16 cellular contexts compared by ENCODE assay signal in genomic region chr16:50721549-50722409, GRCh38. TPM values are rescaled to one million over a fixed set of nuclear protein-coding genes. Genes with fewer than 3 reads are reported as not detected.
A peak's percentile ranks its signal among the peaks of the same experiment; 100 is the strongest.
DNase-seq lines count a peak whose midpoint lies in the region; ATAC-seq and TF ChIP-seq lines count a peak whose summit lies in the region.
"Had no signal": no experiment of that assay in that cellular context is flagged by ENCODE, and none has a peak within 500 bp of the region (broad histone marks: within the 10 kb centered on the region; RNA-seq: fewer than 3 reads in every experiment).

No MANE protein-coding gene starts in this region.

- peaks cover 48% of the 10 kb centered on the region for H3K36me3 Mint-ChIP-seq in activated CD4-positive, alpha-beta T cell treated with anti-CD3 and anti-CD28 coated beads, Interleukin-2, amount 10 ng/mL, durations not matched to agents 24 days and 14 days (ENCODE audit: low read depth)
- peaks cover 42% of the 10 kb centered on the region for H3K36me3 Mint-ChIP-seq in activated CD4-positive, alpha-beta T cell treated with anti-CD3 and anti-CD28 coated beads, Interleukin-2, amount 10 ng/mL, durations not matched to agents 7 days and 5 days (ENCODE audit: low read depth)
- H3K36me3 Mint-ChIP-seq in endodermal cell (ENCODE audit: low read depth) (no peaks in the 10 kb centered on the region), GM23338 (ENCODE audit: low read depth) (no peaks in the 10 kb centered on the region)

- DNase-seq in activated CD4-positive, alpha-beta T cell treated with anti-CD3 and anti-CD28 coated beads, Interleukin-2, amount 10 ng/mL, durations not matched to agents 24 days and 14 days: no peak
- no peak for DNase-seq in activated CD4-positive, alpha-beta T cell treated with anti-CD3 and anti-CD28 coated beads, Interleukin-2, amount 10 ng/mL, durations not matched to agents 7 days and 5 days
- DNase-seq in NCI-H146 treated with DMSO at 0.1 percent for 48 hours (lab: John Stamatoyannopoulos, UW; ENCODE audit: unreplicated experiment) (peak; percentile 66), endodermal cell (peak; percentile 29), renal cortical epithelial cell (ENCODE audit: low read depth) (peak; percentile 38), GM23338 (ENCODE audit: low spot score) (no peak), NCI-H2107 treated with DMSO at 0.1 percent for 48 hours (lab: John Stamatoyannopoulos, UW; ENCODE audit: unreplicated experiment) (no peak)
- DNase-seq: ACHN; activated CD4-positive, alpha-beta T cell treated with anti-CD3 and anti-CD28 coated beads for 4 hours; left ventricle myocardium inferior; small intestine; stimulated activated naive CD4-positive, alpha-beta T cell; T-helper 9 cell had no signal

- no peak overlapping the region for H3K9ac ChIP-seq in endodermal cell (ENCODE audit: extremely low read depth, low read length, poor library complexity, severe bottlenecking)

- no peak overlapping the region for H2AFZ ChIP-seq in GM23338

- CTCF ChIA-PET in activated CD4-positive, alpha-beta T cell treated with anti-CD3 and anti-CD28 coated beads, Interleukin-2, amount 10 ng/mL, durations not matched to agents 7 days and 5 days (lab: Charles Lee): interaction anchor here (1.3 to 3.0 kb wide), 3 partner anchors 14 to 50 kb away, joined by 4 to 11 read pairs (median 6); no protein-coding TSS in a partner anchor

- no peaks in the 10 kb centered on the region for H3K9me3 ChIP-seq in endodermal cell (ENCODE audit: control insufficient read depth, low read length)
- H3K9me3 ChIP-seq: left ventricle myocardium inferior had no signal

- H3K9me2 ChIP-seq in GM23338 (ENCODE audit: insufficient read depth): no peaks in the 10 kb centered on the region

- intact Hi-C loops in activated CD4-positive, alpha-beta T cell treated with anti-CD3 and anti-CD28 coated beads, Interleukin-2, amount 10 ng/mL, durations not matched to agents 24 days and 14 days (cut with micrococcal nuclease): no loop called here

- POLR2A ChIA-PET in activated CD4-positive, alpha-beta T cell treated with anti-CD3 and anti-CD28 coated beads, Interleukin-2, amount 10 ng/mL, durations not matched to agents 7 days and 5 days (lab: Charles Lee): no interaction called here

- no peak overlapping the region for H3K4me3 Mint-ChIP-seq in activated CD4-positive, alpha-beta T cell treated with anti-CD3 and anti-CD28 coated beads, Interleukin-2, amount 10 ng/mL, durations not matched to agents 24 days and 14 days
- H3K4me3 Mint-ChIP-seq in activated CD4-positive, alpha-beta T cell treated with anti-CD3 and anti-CD28 coated beads, Interleukin-2, amount 10 ng/mL, durations not matched to agents 7 days and 5 days: no peak overlapping the region
- no peak overlapping the region for H3K4me3 Mint-ChIP-seq in endodermal cell
- no peak overlapping the region for H3K4me3 Mint-ChIP-seq in GM23338
- H3K4me3 Mint-ChIP-seq: IgD-negative memory B cell had no signal

- H3K36me3 ChIP-seq in endodermal cell (ENCODE audit: control insufficient read depth, insufficient read depth, low read length) (no peaks in the 10 kb centered on the region), GM23338 (ENCODE audit: insufficient read depth) (no peaks in the 10 kb centered on the region)
- H3K36me3 ChIP-seq: left ventricle myocardium inferior had no signal

- no peaks in the 10 kb centered on the region for H3F3A ChIP-seq in GM23338 (replicated peaks; ENCODE audit: low read depth)

- WGBS in endodermal cell (ENCODE audit: insufficient coverage in 1 of 2, insufficient read length in 1 of 2), 2 experiments: 91% methylated on average over 5 to 6 of the region's 6 CpGs

- H3K4me2 ChIP-seq in GM23338: no peak overlapping the region

- no peaks in the 10 kb centered on the region for H4K20me1 ChIP-seq in GM23338 (replicated peaks; ENCODE audit: insufficient read depth)

- H3K27me3 Mint-ChIP-seq in activated CD4-positive, alpha-beta T cell treated with anti-CD3 and anti-CD28 coated beads, Interleukin-2, amount 10 ng/mL, durations not matched to agents 24 days and 14 days: no peaks in the 10 kb centered on the region
- no peaks in the 10 kb centered on the region for H3K27me3 Mint-ChIP-seq in activated CD4-positive, alpha-beta T cell treated with anti-CD3 and anti-CD28 coated beads, Interleukin-2, amount 10 ng/mL, durations not matched to agents 7 days and 5 days
- H3K27me3 Mint-ChIP-seq in endodermal cell (ENCODE audit: insufficient read depth) (no peaks in the 10 kb centered on the region), GM23338 (ENCODE audit: insufficient read depth, low read depth, poor library complexity) (peaks cover 9% of the 10 kb centered on the region)
- H3K27me3 Mint-ChIP-seq: IgD-negative memory B cell had no signal

- H3K4me1 ChIP-seq in endodermal cell (ENCODE audit: control insufficient read depth, insufficient read depth, low read length) (peaks cover 2% of the 10 kb centered on the region), GM23338 (ENCODE audit: insufficient read depth) (no peaks in the 10 kb centered on the region; the same call in 1 of the 2 replicates)
- H3K4me1 ChIP-seq: left ventricle myocardium inferior had no signal

- no peaks in the 10 kb centered on the region for H3K27me3 ChIP-seq in endodermal cell (ENCODE audit: control insufficient read depth, insufficient read depth, low read length, poor library complexity, severe bottlenecking)
- H3K27me3 ChIP-seq in GM23338 (ENCODE audit: insufficient read depth): no peaks in the 10 kb centered on the region
- H3K27me3 ChIP-seq: foreskin keratinocyte had no signal

- no peaks in the 10 kb centered on the region for H3K79me2 ChIP-seq in GM23338 (replicated peaks; ENCODE audit: insufficient read depth)

- peak overlapping the region; percentile 23 for H3K27ac Mint-ChIP-seq in activated CD4-positive, alpha-beta T cell treated with anti-CD3 and anti-CD28 coated beads, Interleukin-2, amount 10 ng/mL, durations not matched to agents 24 days and 14 days
- H3K27ac Mint-ChIP-seq in activated CD4-positive, alpha-beta T cell treated with anti-CD3 and anti-CD28 coated beads, Interleukin-2, amount 10 ng/mL, durations not matched to agents 7 days and 5 days: no peak overlapping the region
- H3K27ac Mint-ChIP-seq in endodermal cell (no peak overlapping the region), GM23338 (no peak overlapping the region)
- H3K27ac Mint-ChIP-seq: IgD-negative memory B cell had no signal

- H3K9me3 Mint-ChIP-seq in activated CD4-positive, alpha-beta T cell treated with anti-CD3 and anti-CD28 coated beads, Interleukin-2, amount 10 ng/mL, durations not matched to agents 24 days and 14 days: peaks cover 26% of the 10 kb centered on the region
- peaks cover 26% of the 10 kb centered on the region for H3K9me3 Mint-ChIP-seq in activated CD4-positive, alpha-beta T cell treated with anti-CD3 and anti-CD28 coated beads, Interleukin-2, amount 10 ng/mL, durations not matched to agents 7 days and 5 days
- H3K9me3 Mint-ChIP-seq in endodermal cell: peaks cover 5% of the 10 kb centered on the region
- H3K9me3 Mint-ChIP-seq in GM23338: peaks cover 2% of the 10 kb centered on the region; the same call in 1 of the 3 replicates

- no peak overlapping the region for H3K4me3 ChIP-seq in endodermal cell (ENCODE audit: low read length)
- no peak overlapping the region for H3K4me3 ChIP-seq in GM23338
- H3K4me3 ChIP-seq: left ventricle myocardium inferior had no signal

- ATAC-seq in GM23338: no peak
- no peak for ATAC-seq in HG02970 (IDR thresholded peaks at IDR 0.05; ENCODE audit: low FRiP score, unreplicated experiment)
- ATAC-seq: foreskin keratinocyte had no signal

- peaks cover 31% of the 10 kb centered on the region for H3K4me1 Mint-ChIP-seq in activated CD4-positive, alpha-beta T cell treated with anti-CD3 and anti-CD28 coated beads, Interleukin-2, amount 10 ng/mL, durations not matched to agents 24 days and 14 days
- peaks cover 25% of the 10 kb centered on the region for H3K4me1 Mint-ChIP-seq in activated CD4-positive, alpha-beta T cell treated with anti-CD3 and anti-CD28 coated beads, Interleukin-2, amount 10 ng/mL, durations not matched to agents 7 days and 5 days
- peaks cover 18% of the 10 kb centered on the region for H3K4me1 Mint-ChIP-seq in endodermal cell
- H3K4me1 Mint-ChIP-seq in GM23338: peaks cover 15% of the 10 kb centered on the region

- no peak overlapping the region for H3K27ac ChIP-seq in endodermal cell (ENCODE audit: low read depth, low read length)
- H3K27ac ChIP-seq in GM23338 (ENCODE audit: low read depth): no peak overlapping the region
- H3K27ac ChIP-seq: foreskin keratinocyte, left ventricle myocardium inferior had no signal

- TF ChIP-seq CTCF in endodermal cell (conservative IDR thresholded peaks at IDR 0.05): no peak
- TF ChIP-seq CTCF in GM23338 (conservative IDR thresholded peaks at IDR 0.05; ENCODE audit: low read depth in 2 of 2): no peak

RNA-seq across cellular contexts. Expression of gene CYLD, which starts 20.1 kb away (rescaled TPM):
- 178 TPM in 2 replicates for total RNA-seq in activated CD4-positive, alpha-beta T cell treated with anti-CD3 and anti-CD28 coated beads, Interleukin-2, amount 10 ng/mL, durations not matched to agents 24 days and 14 days
- 100 to 1,000 TPM; 200 to 222 TPM for total RNA-seq in activated CD4-positive, alpha-beta T cell treated with anti-CD3 and anti-CD28 coated beads, Interleukin-2, amount 10 ng/mL, durations not matched to agents 7 days and 5 days
- 10 to 100 TPM; 12.7 TPM for total RNA-seq in endodermal cell
- 8.7 TPM for polyA plus RNA-seq in endodermal cell (2013, experiment 1 of 2)
- polyA plus RNA-seq in endodermal cell (2013, experiment 2 of 2): 9.2 TPM
- 63.1 and 87.3 TPM in 2 replicates for total RNA-seq in renal cortical epithelial cell
- total RNA-seq in GM23338 (2014; rRNA removed; shearing (Covaris generic)): 17.4 and 30.9 TPM in 2 replicates
- 5.7 and 6.9 TPM in 2 replicates for polyA plus RNA-seq in GM23338 (2016; fragmentation: Nextera tagmentation; extraction: Ambion mirVana)

RNA-seq across cellular contexts. Expression of gene NOD2, which starts 28.4 kb away (rescaled TPM):
- total RNA-seq in activated CD4-positive, alpha-beta T cell treated with anti-CD3 and anti-CD28 coated beads, Interleukin-2, amount 10 ng/mL, durations not matched to agents 24 days and 14 days: 8.3 and 9.3 TPM in 2 replicates
- 1 to 10 TPM; 3.3 to 3.8 TPM for total RNA-seq in activated CD4-positive, alpha-beta T cell treated with anti-CD3 and anti-CD28 coated beads, Interleukin-2, amount 10 ng/mL, durations not matched to agents 7 days and 5 days
- under 1 TPM; 0.33 to 0.42 TPM for total RNA-seq in endodermal cell
- 0.21 TPM for polyA plus RNA-seq in endodermal cell (2013, experiment 1 of 2)
- 0.12 TPM for polyA plus RNA-seq in endodermal cell (2013, experiment 2 of 2)
- total RNA-seq in renal cortical epithelial cell: 0.10 and 0.17 TPM in 2 replicates
- total RNA-seq in GM23338 (2014; rRNA removed; shearing (Covaris generic)): 0.66 and 3.3 TPM in 2 replicates
- 0.12 and 0.27 TPM in 2 replicates for polyA plus RNA-seq in GM23338 (2016; fragmentation: Nextera tagmentation; extraction: Ambion mirVana)

RNA-seq across cellular contexts. Expression of gene SNX20, which starts 40.7 kb away (rescaled TPM):
- total RNA-seq in activated CD4-positive, alpha-beta T cell treated with anti-CD3 and anti-CD28 coated beads, Interleukin-2, amount 10 ng/mL, durations not matched to agents 24 days and 14 days: 33.3 and 34.9 TPM in 2 replicates
- 10 to 100 TPM; 83.9 to 98.5 TPM for total RNA-seq in activated CD4-positive, alpha-beta T cell treated with anti-CD3 and anti-CD28 coated beads, Interleukin-2, amount 10 ng/mL, durations not matched to agents 7 days and 5 days
- not detected for total RNA-seq in endodermal cell
- not detected for polyA plus RNA-seq in endodermal cell (2013, experiment 1 of 2)
- not detected for polyA plus RNA-seq in endodermal cell (2013, experiment 2 of 2)
- not detected in 2 replicates for total RNA-seq in renal cortical epithelial cell
- total RNA-seq in GM23338 (2014; rRNA removed; shearing (Covaris generic)): not detected in 2 replicates
- not detected in 2 replicates for polyA plus RNA-seq in GM23338 (2016; fragmentation: Nextera tagmentation; extraction: Ambion mirVana)
- total RNA-seq: foreskin keratinocyte had no signal
- polyA plus RNA-seq: foreskin keratinocyte had no signal

Comparison
In these comparisons a context has a peak if more than half of its experiments do, and no peak if none do; other contexts are left out.
1. DNase-seq: peak in NCI-H146 treated with DMSO at 0.1 percent for 48 hours (single experiment), endodermal cell (single experiment) and renal cortical epithelial cell (single experiment); none in activated CD4-positive, alpha-beta T cell treated with anti-CD3 and anti-CD28 coated beads, Interleukin-2, amount 10 ng/mL, durations not matched to agents 24 days and 14 days (single experiment), activated CD4-positive, alpha-beta T cell treated with anti-CD3 and anti-CD28 coated beads, Interleukin-2, amount 10 ng/mL, durations not matched to agents 7 days and 5 days (single experiment), GM23338 (single experiment) and NCI-H2107 treated with DMSO at 0.1 percent for 48 hours (single experiment).
2. RNA of gene SNX20, which starts 40.7 kb away (total RNA-seq): 83.9 to 98.5 TPM in activated CD4-positive, alpha-beta T cell treated with anti-CD3 and anti-CD28 coated beads, Interleukin-2, amount 10 ng/mL, durations not matched to agents 7 days and 5 days and 33.3 to 34.9 TPM in activated CD4-positive, alpha-beta T cell treated with anti-CD3 and anti-CD28 coated beads, Interleukin-2, amount 10 ng/mL, durations not matched to agents 24 days and 14 days; not detected in endodermal cell, not detected in renal cortical epithelial cell and not detected in GM23338; every median in the first group is over 10 times any median in the second.